Comparison of ENCODE assay signal across 1 cellular context in genomic region chr22:38578505-38578904, GRCh38.
TF ChIP-seq lines count a peak whose summit lies in the region.

No MANE protein-coding gene starts in this region.

TF ChIP-seq in WTC11, 78 proteins besides CTCF, POLR2A, EP300 and RAD21 (continued from another document):
- no peak for TF ChIP-seq OVOL2 (CRISPR knock-in tag; IDR thresholded peaks at IDR 0.05; ENCODE audit: borderline replicate concordance)
